18 cellular contexts compared by ENCODE assay signal in the genomic region with DNA sequence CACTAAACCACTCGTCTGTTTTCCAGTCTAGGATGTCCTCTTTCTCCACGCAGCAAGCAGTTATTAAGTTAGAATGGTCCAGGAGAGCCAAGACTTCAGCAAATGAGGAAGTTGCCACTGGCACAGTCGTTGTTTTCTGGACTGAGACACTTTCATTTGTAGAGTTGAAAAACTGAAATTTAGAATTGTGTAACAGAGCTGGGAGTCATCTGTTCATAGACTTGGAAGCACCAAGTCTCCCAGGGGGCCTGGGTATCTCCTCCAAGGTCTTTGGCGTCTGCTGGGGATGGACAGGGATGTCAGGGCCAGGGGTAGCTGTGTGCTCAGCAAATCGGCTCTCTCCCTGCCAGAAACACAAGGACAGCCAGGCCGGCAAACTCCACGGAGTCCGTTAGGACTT.
A peak's percentile ranks its signal among the peaks of the same experiment; 100 is the strongest.
DNase-seq lines count a peak whose midpoint lies in the region; ATAC-seq and TF ChIP-seq lines count a peak whose summit lies in the region.
"Had no signal": no experiment of that assay in that cellular context is flagged by ENCODE, and none has a peak within 500 bp of the region (broad histone marks: within the 10 kb centered on the region; RNA-seq: fewer than 3 reads in every experiment).

No MANE protein-coding gene starts in this region.

- no peak for ATAC-seq in GM21447 (IDR thresholded peaks at IDR 0.05; ENCODE audit: unreplicated experiment)
- ATAC-seq: mucosa of descending colon had no signal

- TF ChIP-seq EP300 in stomach (IDR thresholded peaks at IDR 0.05), result no peak

- H3K27ac ChIP-seq in right atrium auricular region, result peak overlapping the region in 1 of 2 donors; percentile 4
- H3K27ac ChIP-seq in testis, result peak overlapping the region in 1 of 2 donors; percentile 43
- no peak overlapping the region for H3K27ac ChIP-seq in stomach
- H3K27ac ChIP-seq: ascending aorta, vagina had no signal

- no peak for TF ChIP-seq POLR2A in testis (IDR thresholded peaks at IDR 0.05)
- TF ChIP-seq POLR2A in stomach (IDR thresholded peaks at IDR 0.05), result no peak

- WGBS in testis, 2 donors, result 61 to 68% methylated on average over 8 of the region's 8 CpGs
- 65 to 85% (median 79%) methylated on average over 8 of the region's 8 CpGs for whole genome bisulfite sequencing in stomach, 5 donors

- TF ChIP-seq CTCF in right atrium auricular region (IDR thresholded peaks at IDR 0.05) (no peak), testis (IDR thresholded peaks at IDR 0.05) (no peak), stomach (IDR thresholded peaks at IDR 0.05) (no peak)

- H3K9me3 ChIP-seq in adipocyte (ENCODE audit: control insufficient read depth, low read length) (no peaks in the 10 kb centered on the region), right atrium auricular region (no peaks in the 10 kb centered on the region), testis (no peaks in the 10 kb centered on the region), stomach (no peaks in the 10 kb centered on the region)
- H3K9me3 ChIP-seq: ascending aorta, mucosa of descending colon, vagina had no signal

- peaks cover 13% of the 10 kb centered on the region for H3K4me1 ChIP-seq in adipocyte (ENCODE audit: control insufficient read depth, insufficient read depth, low read length)
- H3K4me1 ChIP-seq in right atrium auricular region, result no peaks in the 10 kb centered on the region
- no peaks in the 10 kb centered on the region for H3K4me1 ChIP-seq in testis
- peaks cover 0 to under 1% (median 0%) of the 10 kb centered on the region in 4 donors for H3K4me1 ChIP-seq in stomach
- H3K4me1 ChIP-seq: ascending aorta, vagina had no signal

- no peak overlapping the region for H3K4me3 ChIP-seq in adipocyte (ENCODE audit: low read length)
- no peak overlapping the region for H3K4me3 ChIP-seq in right atrium auricular region
- no peak overlapping the region for H3K4me3 ChIP-seq in testis
- no peak overlapping the region for H3K4me3 ChIP-seq in stomach
- H3K4me3 ChIP-seq: ascending aorta, mucosa of descending colon, vagina had no signal

- H3K36me3 ChIP-seq in adipocyte (ENCODE audit: control insufficient read depth, insufficient read depth, low read length, severe bottlenecking), result peaks cover 61% of the 10 kb centered on the region
- no peaks in the 10 kb centered on the region for H3K36me3 ChIP-seq in right atrium auricular region
- H3K36me3 ChIP-seq in testis (ENCODE audit: low read depth, missing control alignments), result no peaks in the 10 kb centered on the region
- no peaks in the 10 kb centered on the region for H3K36me3 ChIP-seq in stomach
- H3K36me3 ChIP-seq: ascending aorta, vagina had no signal

- H3K27me3 ChIP-seq in adipocyte (replicated peaks; ENCODE audit: control insufficient read depth, insufficient read depth, low read length) (no peaks in the 10 kb centered on the region), right atrium auricular region (no peaks in the 10 kb centered on the region), testis (no peaks in the 10 kb centered on the region), stomach (no peaks in the 10 kb centered on the region)
- H3K27me3 ChIP-seq: ascending aorta, vagina had no signal

- intact Hi-C loops in testis (cut with DNase I; ENCODE audit: low total_unique reads) (no loop called here), stomach (cut with DNase I; ENCODE audit: low total_unique reads) (no loop called here)

- H3K9ac ChIP-seq in adipocyte (ENCODE audit: low read length), result peak overlapping the region; percentile 10

- peak; percentile 92 to 94 for DNase-seq in Kasumi-1 (lab: John Stamatoyannopoulos, UW)
- no peak for DNase-seq in adipocyte (ENCODE audit: low read depth)
- DNase-seq in right atrium auricular region (ENCODE audit: low spot score), result peak; percentile 64
- DNase-seq in testis, result peak; percentile 79
- DNase-seq in stomach, result no peak
- no peak for DNase-seq in activated CD4-positive, alpha-beta T cell treated with anti-CD3 and anti-CD28 coated beads, Interleukin-2, amount 50 U/mL, for 48 hours
- DNase-seq: activated CD4-positive, alpha-beta T cell treated with anti-CD3 and anti-CD28 coated beads, Interleukin-2, amount 10 ng/mL, durations not matched to agents 24 days and 14 days; activated naive CD4-positive, alpha-beta T cell treated with Interleukin-2 at 50 U/mL for 16 hours; Calu3; H9; KG1; NCI-H1417 treated with DMSO at 0.1 percent for 48 hours; NCI-H748 treated with DMSO at 0.1 percent for 48 hours; stimulated activated CD4-positive, alpha-beta T cell treated with anti-CD3 and anti-CD28 coated beads, Interleukin-2, amount 100 ng/mL, for 24 hours had no signal

Comparison
In these comparisons a context has a peak if more than half of its experiments do, and no peak if none do; other contexts are left out.
1. DNase-seq: peak in Kasumi-1 (2 of 2), right atrium auricular region (single experiment) and testis (single experiment); none in adipocyte (single experiment), stomach (single experiment) and activated CD4-positive, alpha-beta T cell treated with anti-CD3 and anti-CD28 coated beads, Interleukin-2, amount 50 U/mL, for 48 hours (0 of 2).